In the genomic region with DNA sequence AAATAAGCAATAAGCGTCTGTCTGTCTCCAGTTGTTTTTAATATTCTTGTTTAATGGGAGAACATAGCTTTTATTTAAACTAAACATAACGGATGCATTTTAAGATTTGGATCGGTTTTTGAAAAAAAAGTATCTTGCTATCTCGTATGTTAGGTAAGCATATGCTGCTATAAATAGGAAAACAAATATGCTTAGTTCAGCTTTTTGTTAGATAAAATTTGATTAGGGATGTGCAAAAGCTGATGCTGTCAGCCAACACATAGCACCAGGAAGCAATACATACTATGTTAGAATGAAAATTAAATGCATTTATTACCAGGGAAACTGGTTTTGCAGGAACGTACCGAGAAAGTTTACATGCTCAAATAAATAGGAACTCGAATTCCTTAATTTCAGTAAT, we compare ENCODE assay signal across 29 cellular contexts.
"Had no signal": no experiment of that assay in that cellular context is flagged by ENCODE, and none has a peak within 500 bp of the region (broad histone marks: within the 10 kb centered on the region; RNA-seq: fewer than 3 reads in every experiment).

No MANE protein-coding gene starts in this region.

- DNase-seq: activated CD4-positive, alpha-beta memory T cell treated with anti-CD3 and anti-CD28 coated beads for 36 hours; activated CD4-positive, alpha-beta T cell treated with anti-CD3 and anti-CD28 coated beads for 36 hours; activated CD4-positive, alpha-beta T cell treated with anti-CD3 and anti-CD28 coated beads, Interleukin-2, amount 10 ng/mL, durations not matched to agents 24 days and 14 days; activated CD4-positive, CD25-positive, alpha-beta regulatory T cell; activated CD4-positive, CD25-positive, alpha-beta regulatory T cell treated with anti-CD3 and anti-CD28 coated beads, Interleukin-2, amount 50 U/mL, for 72 hours; activated CD8-positive, alpha-beta memory T cell treated with anti-CD3 and anti-CD28 coated beads, Interleukin-2, amount 50 U/mL, for 48 hours; activated gamma-delta T cell; activated naive CD4-positive, alpha-beta T cell; activated naive CD4-positive, alpha-beta T cell treated with anti-CD3 and anti-CD28 coated beads, Interleukin-2, amount 10 ng/mL, durations not matched to agents 7 days and 5 days; activated naive CD8-positive, alpha-beta T cell treated with anti-CD3 and anti-CD28 coated beads, Interleukin-2, amount 10 ng/mL, durations not matched to agents 7 days and 5 days; activated T-cell treated with anti-CD3 and anti-CD28 coated beads for 4 hours; activated T-cell treated with anti-CD3 and anti-CD28 coated beads, Interleukin-2, amount 50 U/mL, for 24 hours; activated T-cell treated with anti-CD3 and anti-CD28 coated beads, Interleukin-2, amount 50 U/mL, for 72 hours; central memory CD4-positive, alpha-beta T cell; dorsolateral prefrontal cortex; effector memory CD4-positive, alpha-beta T cell; erythroblast; foreskin keratinocyte; gastrocnemius medialis; glutamatergic neuron; heart left ventricle; T-helper 17 cell; T1000 had no signal

- H3K36me3 ChIP-seq: ascending aorta, breast epithelium, cardiac muscle cell, esophagus muscularis mucosa, gastrocnemius medialis, heart left ventricle had no signal

- H3K27me3 ChIP-seq: ascending aorta, breast epithelium, cardiac muscle cell, dorsolateral prefrontal cortex, esophagus muscularis mucosa, gastrocnemius medialis, heart left ventricle had no signal

- H3K4me1 ChIP-seq: ascending aorta, breast epithelium, esophagus muscularis mucosa, foreskin keratinocyte, gastrocnemius medialis, heart left ventricle had no signal

- H3K27ac ChIP-seq: ascending aorta, breast epithelium, cardiac muscle cell, coronary artery, dorsolateral prefrontal cortex, esophagus muscularis mucosa, foreskin keratinocyte, gastrocnemius medialis, heart left ventricle had no signal

- ATAC-seq: activated CD4-positive, alpha-beta T cell treated with anti-CD3 and anti-CD28 coated beads for 36 hours; activated naive CD4-positive, alpha-beta T cell treated with anti-CD3 and anti-CD28 coated beads, Interleukin-2, amount 50 U/mL, for 72 hours; activated T-cell treated with anti-CD3 and anti-CD28 coated beads, Interleukin-2, amount 50 U/mL, for 72 hours; foreskin keratinocyte; gastrocnemius medialis; heart left ventricle; T-helper 17 cell had no signal

- H3K4me3 ChIP-seq: ascending aorta, breast epithelium, cardiac muscle cell, coronary artery, dorsolateral prefrontal cortex, esophagus muscularis mucosa, gastrocnemius medialis, heart left ventricle had no signal

- H3K9me3 ChIP-seq: ascending aorta, breast epithelium, esophagus muscularis mucosa, gastrocnemius medialis, heart left ventricle had no signal
